ENCODE assay signal across 15 cellular contexts in the genomic region with DNA sequence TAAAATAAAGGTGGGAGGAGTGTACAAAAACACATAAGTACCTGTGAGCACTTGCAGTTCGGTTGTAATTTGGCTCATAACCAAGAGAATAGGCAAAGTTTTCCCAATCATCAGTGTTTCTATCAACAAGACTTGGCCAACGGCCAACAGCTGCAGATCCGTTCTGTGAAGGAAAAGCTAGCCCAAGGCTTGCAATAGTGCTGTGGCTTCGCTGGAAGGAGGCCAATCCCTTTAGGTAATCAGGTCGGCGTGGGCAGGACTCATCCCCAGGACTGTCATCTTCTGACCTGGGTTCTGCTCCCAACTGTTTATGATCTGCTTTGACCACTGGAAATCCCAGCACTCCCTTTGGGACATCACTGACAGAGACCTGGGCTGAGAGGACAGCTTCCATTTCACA.
DNase-seq lines count a peak whose midpoint lies in the region; TF ChIP-seq lines count a peak whose summit lies in the region.
"Had no signal": no experiment of that assay in that cellular context is flagged by ENCODE, and none has a peak within 500 bp of the region (broad histone marks: within the 10 kb centered on the region; RNA-seq: fewer than 3 reads in every experiment).

No MANE protein-coding gene starts in this region.

- TF ChIP-seq CTCF in HEK293 (tag by site-specific recombination; IDR thresholded peaks at IDR 0.05), result no peak

- no peak overlapping the region for H3K27ac ChIP-seq in HEK293 (ENCODE audit: extremely low read depth, low read depth, low read length)
- H3K27ac ChIP-seq: body of pancreas, gastrocnemius medialis, PC-9, suprapubic skin had no signal

- peaks cover 3 to 10% of the 10 kb centered on the region in 2 experiments for H3K36me3 ChIP-seq in HEK293 (ENCODE audit: control insufficient read depth in 2 of 2, insufficient read depth in 1 of 2, low read length in 2 of 2)

- H3K4me1 ChIP-seq in HEK293 (ENCODE audit: control insufficient read depth, insufficient read depth, low read length), result peaks cover 3% of the 10 kb centered on the region; the same call in 1 of the 2 replicates
- H3K4me1 ChIP-seq: body of pancreas, gastrocnemius medialis, suprapubic skin had no signal

- no peaks in the 10 kb centered on the region for H3K9me3 ChIP-seq in HEK293 (ENCODE audit: control insufficient read depth, insufficient read depth, low read depth, low read length)
- H3K9me3 ChIP-seq: body of pancreas, gastrocnemius medialis, suprapubic skin had no signal

- CTCF ChIA-PET in HEK293 (lab: Yijun Ruan, JAX), result interaction anchor here (0.5 to 1.0 kb wide), 5 partner anchors 24 to 245 kb away, joined by 3 to 4 read pairs (median 3); no protein-coding TSS in a partner anchor

- H3K4me3 ChIP-seq in HEK293 (ENCODE audit: low read depth, low read length), result no peak overlapping the region
- H3K4me3 ChIP-seq: body of pancreas, gastrocnemius medialis, PC-9, suprapubic skin had no signal

- DNase-seq in NCI-H2107 treated with DMSO at 0.1 percent for 48 hours (lab: John Stamatoyannopoulos, UW; ENCODE audit: unreplicated experiment) (peak; percentile 24), SHP77 (lab: John Stamatoyannopoulos, UW) (peak; percentile 52 to 87), iris pigment epithelial cell (ENCODE audit: low read depth) (peak; percentile 78), SIG-M5 (lab: John Stamatoyannopoulos, UW) (no peak), superior temporal gyrus (ENCODE audit: extremely low spot score) (no peak), A172 (ENCODE audit: low spot score) (no peak)
- DNase-seq: activated CD4-positive, alpha-beta memory T cell treated with anti-CD3 and anti-CD28 coated beads, Interleukin-2, amount 10 ng/mL, durations not matched to agents 7 days and 5 days; activated effector memory CD4-positive, alpha-beta T cell treated with Interleukin-2 at 50 U/mL for 16 hours; CD4-positive, CD25-positive, alpha-beta regulatory T cell; effector memory CD4-positive, alpha-beta T cell; gastrocnemius medialis; PC-9 had no signal

- POLR2A ChIA-PET in HEK293 (lab: Yijun Ruan, JAX), result no interaction called here

TF ChIP-seq in HEK293, 187 proteins besides CTCF, POLR2A, EP300 and RAD21:
- TF ChIP-seq ZBTB8A (tag by site-specific recombination; IDR thresholded peaks at IDR 0.05), result no peak
- TF ChIP-seq, protein P1, sequence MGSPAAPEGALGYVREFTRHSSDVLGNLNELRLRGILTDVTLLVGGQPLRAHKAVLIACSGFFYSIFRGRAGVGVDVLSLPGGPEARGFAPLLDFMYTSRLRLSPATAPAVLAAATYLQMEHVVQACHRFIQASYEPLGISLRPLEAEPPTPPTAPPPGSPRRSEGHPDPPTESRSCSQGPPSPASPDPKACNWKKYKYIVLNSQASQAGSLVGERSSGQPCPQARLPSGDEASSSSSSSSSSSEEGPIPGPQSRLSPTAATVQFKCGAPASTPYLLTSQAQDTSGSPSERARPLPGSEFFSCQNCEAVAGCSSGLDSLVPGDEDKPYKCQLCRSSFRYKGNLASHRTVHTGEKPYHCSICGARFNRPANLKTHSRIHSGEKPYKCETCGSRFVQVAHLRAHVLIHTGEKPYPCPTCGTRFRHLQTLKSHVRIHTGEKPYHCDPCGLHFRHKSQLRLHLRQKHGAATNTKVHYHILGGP (tag by site-specific recombination; IDR thresholded peaks at IDR 0.05), result peak; percentile 55; the same call in 1 of the 2 replicates
- TF ChIP-seq, protein P2, sequence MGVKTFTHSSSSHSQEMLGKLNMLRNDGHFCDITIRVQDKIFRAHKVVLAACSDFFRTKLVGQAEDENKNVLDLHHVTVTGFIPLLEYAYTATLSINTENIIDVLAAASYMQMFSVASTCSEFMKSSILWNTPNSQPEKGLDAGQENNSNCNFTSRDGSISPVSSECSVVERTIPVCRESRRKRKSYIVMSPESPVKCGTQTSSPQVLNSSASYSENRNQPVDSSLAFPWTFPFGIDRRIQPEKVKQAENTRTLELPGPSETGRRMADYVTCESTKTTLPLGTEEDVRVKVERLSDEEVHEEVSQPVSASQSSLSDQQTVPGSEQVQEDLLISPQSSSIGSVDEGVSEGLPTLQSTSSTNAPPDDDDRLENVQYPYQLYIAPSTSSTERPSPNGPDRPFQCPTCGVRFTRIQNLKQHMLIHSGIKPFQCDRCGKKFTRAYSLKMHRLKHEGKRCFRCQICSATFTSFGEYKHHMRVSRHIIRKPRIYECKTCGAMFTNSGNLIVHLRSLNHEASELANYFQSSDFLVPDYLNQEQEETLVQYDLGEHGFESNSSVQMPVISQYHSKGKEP (tag by site-specific recombination; IDR thresholded peaks at IDR 0.05), result peak; percentile 19; the same call in 1 of the 2 replicates
- no peak for TF ChIP-seq ZNF174 (tag by site-specific recombination; IDR thresholded peaks at IDR 0.05)
- TF ChIP-seq ZNF10 (tag by site-specific recombination; IDR thresholded peaks at IDR 0.05), result 0 out of 2 replicates have a peak, but pooled peaks have one; percentile 21
- 0 out of 2 replicates have a peak, but pooled peaks have one; percentile 19 for TF ChIP-seq KLF10 (tag by site-specific recombination; IDR thresholded peaks at IDR 0.05)
- peak; percentile 58; the same call in 1 of the 2 replicates for TF ChIP-seq ZNF600 (tag by site-specific recombination; IDR thresholded peaks at IDR 0.05)
- TF ChIP-seq ZNF184 (tag by site-specific recombination; IDR thresholded peaks at IDR 0.05), result 0 out of 2 replicates have a peak, but pooled peaks have one; percentile 16
- TF ChIP-seq ZNF112 (tag by site-specific recombination; IDR thresholded peaks at IDR 0.05), result 0 out of 2 replicates have a peak, but pooled peaks have one; percentile 61
- TF ChIP-seq ZXDB (tag by site-specific recombination; IDR thresholded peaks at IDR 0.05), result 0 out of 2 replicates have a peak, but pooled peaks have one; percentile 31
- peak; percentile 74 for TF ChIP-seq ZNF660 (tag by site-specific recombination; IDR thresholded peaks at IDR 0.05)
- TF ChIP-seq ZNF677 (tag by site-specific recombination; IDR thresholded peaks at IDR 0.05), result no peak
- no peak for TF ChIP-seq ZNF585B (tag by site-specific recombination; IDR thresholded peaks at IDR 0.05)
- TF ChIP-seq ZFHX2 (tag by site-specific recombination; conservative IDR thresholded peaks at IDR 0.05), result 0 out of 2 replicates have a peak, but pooled peaks have one; percentile 22
- TF ChIP-seq ZNF350 (tag by site-specific recombination; IDR thresholded peaks at IDR 0.05), result peak; percentile 60; the same call in 1 of the 2 replicates
- TF ChIP-seq ZNF366 (tag by site-specific recombination; conservative IDR thresholded peaks at IDR 0.05), result 0 out of 2 replicates have a peak, but pooled peaks have one; percentile 26
- no peak for TF ChIP-seq SETDB1 (IDR thresholded peaks at IDR 0.05; ENCODE audit: insufficient read length, low read length)
- TF ChIP-seq, protein P3, sequence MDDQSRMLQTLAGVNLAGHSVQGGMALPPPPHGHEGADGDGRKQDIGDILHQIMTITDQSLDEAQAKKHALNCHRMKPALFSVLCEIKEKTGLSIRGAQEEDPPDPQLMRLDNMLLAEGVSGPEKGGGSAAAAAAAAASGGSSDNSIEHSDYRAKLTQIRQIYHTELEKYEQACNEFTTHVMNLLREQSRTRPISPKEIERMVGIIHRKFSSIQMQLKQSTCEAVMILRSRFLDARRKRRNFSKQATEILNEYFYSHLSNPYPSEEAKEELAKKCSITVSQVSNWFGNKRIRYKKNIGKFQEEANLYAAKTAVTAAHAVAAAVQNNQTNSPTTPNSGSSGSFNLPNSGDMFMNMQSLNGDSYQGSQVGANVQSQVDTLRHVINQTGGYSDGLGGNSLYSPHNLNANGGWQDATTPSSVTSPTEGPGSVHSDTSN (CRISPR knock-in tag; IDR thresholded peaks at IDR 0.05), result no peak

Comparison
In these comparisons a context has a peak if more than half of its experiments do, and no peak if none do; other contexts are left out.
1. DNase-seq: peak in NCI-H2107 treated with DMSO at 0.1 percent for 48 hours (single experiment), SHP77 (2 of 2) and iris pigment epithelial cell (single experiment); none in SIG-M5 (single experiment), superior temporal gyrus (single experiment) and A172 (single experiment).